In genomic region chr1:20717452-20718342, GRCh38 we compare ENCODE assay signal across 1 cellular context.
A peak's percentile ranks its signal among the peaks of the same experiment; 100 is the strongest.
TF ChIP-seq lines count a peak whose summit lies in the region.

TSS of gene KIF17 (minus strand) at chr1:20718007. CDS start at chr1:20717706, 301 bp downstream.

TF ChIP-seq in K562, 482 proteins besides CTCF, POLR2A, EP300 and RAD21 (continued from another document and continues in another):
- TF ChIP-seq THRA (IDR thresholded peaks at IDR 0.05) = no peak
- TF ChIP-seq ZNF436 (CRISPR knock-in tag; IDR thresholded peaks at IDR 0.05) = no peak
- TF ChIP-seq PTBP1 (IDR thresholded peaks at IDR 0.05; ENCODE audit: low read depth, low read length) = no peak
- TF ChIP-seq ZBED1 (IDR thresholded peaks at IDR 0.05) = no peak
- no peak for TF ChIP-seq ZNF655 (CRISPR knock-in tag; IDR thresholded peaks at IDR 0.05)
- no peak for TF ChIP-seq THRB (CRISPR knock-in tag; conservative IDR thresholded peaks at IDR 0.05)
- peak; percentile 52; the same call in 1 of the 2 replicates for TF ChIP-seq PREB (CRISPR knock-in tag; IDR thresholded peaks at IDR 0.05)
- TF ChIP-seq SNIP1 (IDR thresholded peaks at IDR 0.05; ENCODE audit: low read depth) = no peak
- no peak for TF ChIP-seq BACH1 (tag; IDR thresholded peaks at IDR 0.05)
- TF ChIP-seq TCF15 (CRISPR knock-in tag; IDR thresholded peaks at IDR 0.05) = no peak
- TF ChIP-seq IRF9 (tag; IDR thresholded peaks at IDR 0.05) = no peak
- no peak for TF ChIP-seq FOXJ2 (tag; IDR thresholded peaks at IDR 0.05)
- TF ChIP-seq MEIS2 (IDR thresholded peaks at IDR 0.05; ENCODE audit: partially characterized antibody) = no peak
- no peak for TF ChIP-seq ZNF764 (CRISPR knock-in tag; IDR thresholded peaks at IDR 0.05; ENCODE audit: low read depth)
- TF ChIP-seq NRF1 (conservative IDR thresholded peaks at IDR 0.05 in 1 of 2, IDR thresholded peaks at IDR 0.05 in 1 of 2) = peak; percentile 53 to 61
- peak; percentile 62 for TF ChIP-seq VEZF1 (CRISPR knock-in tag; IDR thresholded peaks at IDR 0.05)
- no peak for TF ChIP-seq PML (IDR thresholded peaks at IDR 0.05; ENCODE audit: low read length)
- peak; percentile 65 for TF ChIP-seq HMGN3 (IDR thresholded peaks at IDR 0.05; ENCODE audit: borderline replicate concordance, extremely low read depth, insufficient read length, low read depth, low read length)
- peak; percentile 87 for TF ChIP-seq MGA (IDR thresholded peaks at IDR 0.05)
- TF ChIP-seq PPARD (CRISPR knock-in tag; IDR thresholded peaks at IDR 0.05) = no peak
- no peak for TF ChIP-seq RERE (CRISPR knock-in tag; IDR thresholded peaks at IDR 0.05; ENCODE audit: borderline replicate concordance)
- no peak for TF ChIP-seq E2F1 (CRISPR knock-in tag; IDR thresholded peaks at IDR 0.05)
- TF ChIP-seq TEAD2 (tag; IDR thresholded peaks at IDR 0.05) = no peak
- no peak for TF ChIP-seq TCF7 (IDR thresholded peaks at IDR 0.05; ENCODE audit: borderline replicate concordance)
- no peak for TF ChIP-seq ZNF140 (CRISPR knock-in tag; IDR thresholded peaks at IDR 0.05)
- no peak for TF ChIP-seq RBBP5 (IDR thresholded peaks at IDR 0.05; ENCODE audit: borderline replicate concordance, insufficient read depth, low read length, poor library complexity, severe bottlenecking)
- TF ChIP-seq ZNF324 (CRISPR knock-in tag; IDR thresholded peaks at IDR 0.05) = no peak
- no peak for TF ChIP-seq KHSRP (IDR thresholded peaks at IDR 0.05)
